Comparison of ENCODE assay signal across 8 cellular contexts in genomic region chr1:100544791-100545190, GRCh38. TPM values are rescaled to one million over a fixed set of nuclear protein-coding genes. Genes with fewer than 3 reads are reported as not detected.
"Had no signal": no experiment of that assay in that cellular context is flagged by ENCODE, and none has a peak within 500 bp of the region (broad histone marks: within the 10 kb centered on the region; RNA-seq: fewer than 3 reads in every experiment).

No MANE protein-coding gene starts in this region.

- DNase-seq: H9, HCEC 1CT, HFFc6 had no signal

- H3K4me2 ChIP-seq: GM23338 had no signal

- H3K4me3 ChIP-seq: GM23338 had no signal

- H2AFZ ChIP-seq: GM23338 had no signal

- H3K27ac ChIP-seq: HL-60 had no signal

RNA-seq across cellular contexts. Expression of gene GPR88, which starts 6.9 kb away (rescaled TPM):
- polyA plus RNA-seq: GM23338, H1, HepG2, IgD-negative memory B cell had no signal
